Comparison of ENCODE assay signal across 21 cellular contexts in genomic region chr10:126009590-126009989, GRCh38.
"Had no signal": no experiment of that assay in that cellular context is flagged by ENCODE, and none has a peak within 500 bp of the region (broad histone marks: within the 10 kb centered on the region; RNA-seq: fewer than 3 reads in every experiment).

No MANE protein-coding gene starts in this region.

- H3K4me1 Mint-ChIP-seq: activated naive CD4-positive, alpha-beta T cell treated with anti-CD3 and anti-CD28 coated beads, Interleukin-2, amount 10 ng/mL, durations not matched to agents 7 days and 5 days; activated naive CD8-positive, alpha-beta T cell treated with anti-CD3 and anti-CD28 coated beads, Interleukin-2, amount 10 ng/mL, durations not matched to agents 7 days and 5 days had no signal

- H3K9me3 Mint-ChIP-seq: activated CD8-positive, alpha-beta T cell treated with anti-CD3 and anti-CD28 coated beads for 36 hours; activated naive CD4-positive, alpha-beta T cell treated with anti-CD3 and anti-CD28 coated beads, Interleukin-2, amount 10 ng/mL, durations not matched to agents 7 days and 5 days; activated naive CD8-positive, alpha-beta T cell treated with anti-CD3 and anti-CD28 coated beads, Interleukin-2, amount 10 ng/mL, durations not matched to agents 7 days and 5 days; activated T-cell treated with anti-CD3 and anti-CD28 coated beads, Interleukin-2, amount 50 U/mL, for 72 hours; activated T-helper 2 cell treated with anti-CD3 and anti-CD28 coated beads, Interferon-gamma antibody, Interleukin-2, Interleukin-4, amounts not matched to agents 10 μg/mL and 5 μg/mL and 100 μg/mL, durations not matched to agents 14 hours and 24 hours and 36 hours; T-helper 1 cell treated with Interleukin-12 subunit alpha and Interleukin-12 subunit beta and Interleukin-4 antibody, amounts not matched to agents 30 μg/mL and 1 μg/mL, for 36 hours had no signal

- H3K27me3 Mint-ChIP-seq: activated CD8-positive, alpha-beta T cell treated with anti-CD3 and anti-CD28 coated beads for 36 hours; activated naive CD4-positive, alpha-beta T cell treated with anti-CD3 and anti-CD28 coated beads, Interleukin-2, amount 10 ng/mL, durations not matched to agents 7 days and 5 days; activated naive CD8-positive, alpha-beta T cell treated with anti-CD3 and anti-CD28 coated beads, Interleukin-2, amount 10 ng/mL, durations not matched to agents 7 days and 5 days had no signal

- ATAC-seq: activated CD4-positive, CD25-positive, alpha-beta regulatory T cell treated with anti-CD3 and anti-CD28 coated beads, Interleukin-2, amount 50 U/mL, for 24 hours; activated CD8-positive, alpha-beta T cell treated with anti-CD3 and anti-CD28 coated beads for 36 hours; activated T-cell treated with anti-CD3 and anti-CD28 coated beads, Interleukin-2, amount 50 U/mL, for 72 hours had no signal

- H3K27ac Mint-ChIP-seq: activated CD8-positive, alpha-beta T cell treated with anti-CD3 and anti-CD28 coated beads for 36 hours; activated naive CD4-positive, alpha-beta T cell treated with anti-CD3 and anti-CD28 coated beads, Interleukin-2, amount 10 ng/mL, durations not matched to agents 7 days and 5 days; activated naive CD8-positive, alpha-beta T cell treated with anti-CD3 and anti-CD28 coated beads, Interleukin-2, amount 10 ng/mL, durations not matched to agents 7 days and 5 days; activated T-cell treated with anti-CD3 and anti-CD28 coated beads, Interleukin-2, amount 50 U/mL, for 72 hours; activated T-helper 2 cell treated with anti-CD3 and anti-CD28 coated beads, Interferon-gamma antibody, Interleukin-2, Interleukin-4, amounts not matched to agents 10 μg/mL and 5 μg/mL and 100 μg/mL, durations not matched to agents 14 hours and 24 hours and 36 hours; T-helper 1 cell treated with Interleukin-12 subunit alpha and Interleukin-12 subunit beta and Interleukin-4 antibody, amounts not matched to agents 30 μg/mL and 1 μg/mL, for 36 hours had no signal

- DNase-seq: activated CD4-positive, alpha-beta T cell treated with anti-CD3 and anti-CD28 coated beads for 4 hours; activated CD8-positive, alpha-beta memory T cell treated with anti-CD3 and anti-CD28 coated beads, Interleukin-2, amount 50 U/mL, for 4 hours; activated CD8-positive, alpha-beta T cell treated with anti-CD3 and anti-CD28 coated beads for 36 hours; activated gamma-delta T cell treated with Interleukin-2 at 50 U/mL for 16 hours; activated naive CD4-positive, alpha-beta T cell treated with anti-CD3 and anti-CD28 coated beads, Interleukin-2, amount 10 ng/mL, durations not matched to agents 7 days and 5 days; activated naive CD8-positive, alpha-beta T cell treated with anti-CD3 and anti-CD28 coated beads, Interleukin-2, amount 10 ng/mL, durations not matched to agents 7 days and 5 days; activated T-cell treated with anti-CD3 and anti-CD28 coated beads, Interleukin-2, amount 50 U/mL, for 72 hours; adrenal gland; aorta; MG63; NCI-H1105; NCI-H1436; NCI-H1694 treated with DMSO at 0.1 percent for 48 hours; NCI-H2081; NCI-H510A treated with DMSO at 0.1 percent for 48 hours; Peyer's patch; Right ventricle myocardium superior; SJCRH30 had no signal

- H3K36me3 Mint-ChIP-seq: activated naive CD4-positive, alpha-beta T cell treated with anti-CD3 and anti-CD28 coated beads, Interleukin-2, amount 10 ng/mL, durations not matched to agents 7 days and 5 days; activated naive CD8-positive, alpha-beta T cell treated with anti-CD3 and anti-CD28 coated beads, Interleukin-2, amount 10 ng/mL, durations not matched to agents 7 days and 5 days had no signal

- H3K4me3 Mint-ChIP-seq: activated CD8-positive, alpha-beta T cell treated with anti-CD3 and anti-CD28 coated beads for 36 hours; activated naive CD4-positive, alpha-beta T cell treated with anti-CD3 and anti-CD28 coated beads, Interleukin-2, amount 10 ng/mL, durations not matched to agents 7 days and 5 days; activated naive CD8-positive, alpha-beta T cell treated with anti-CD3 and anti-CD28 coated beads, Interleukin-2, amount 10 ng/mL, durations not matched to agents 7 days and 5 days; activated T-cell treated with anti-CD3 and anti-CD28 coated beads, Interleukin-2, amount 50 U/mL, for 72 hours; T-helper 1 cell treated with Interleukin-12 subunit alpha and Interleukin-12 subunit beta and Interleukin-4 antibody, amounts not matched to agents 30 μg/mL and 1 μg/mL, for 36 hours had no signal
